7 cellular contexts compared by ENCODE assay signal in the genomic region with DNA sequence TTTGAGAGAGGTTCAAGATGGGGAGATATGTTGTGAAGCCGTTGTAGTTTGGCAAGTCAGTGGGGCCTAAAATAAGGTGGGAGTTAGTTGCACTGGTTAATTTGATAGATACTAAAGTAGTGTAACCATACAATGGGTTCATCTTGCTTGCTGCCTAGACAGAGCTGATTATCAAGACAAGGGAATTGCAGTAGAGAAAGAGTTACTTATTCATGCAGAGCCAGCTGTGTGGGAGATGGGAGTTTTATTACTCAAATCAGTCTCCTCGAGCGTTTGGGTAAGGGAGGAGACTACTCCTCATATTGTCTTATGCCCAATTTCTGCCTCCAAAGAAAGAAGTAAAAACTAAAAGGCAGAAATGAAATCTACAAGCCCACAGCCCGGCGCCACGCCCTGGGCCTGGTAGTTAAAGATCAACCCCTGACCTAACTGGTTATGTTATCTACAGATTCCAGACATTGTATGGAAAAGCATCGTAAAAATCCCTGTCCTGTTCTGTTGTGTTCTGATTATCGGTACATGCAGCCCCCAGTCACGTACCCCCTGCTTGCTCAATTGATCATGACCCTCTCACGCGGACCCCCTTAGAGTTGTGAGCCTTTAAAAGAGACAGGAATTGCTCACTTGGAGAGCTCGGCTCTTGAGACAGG. TPM values are rescaled to one million over a fixed set of nuclear protein-coding genes. Genes with fewer than 3 reads are reported as not detected.
DNase-seq lines count a peak whose midpoint lies in the region; ATAC-seq, FAIRE-seq and TF ChIP-seq lines count a peak whose summit lies in the region.
"Not testable (repeated sequence)": the region's sequence is repeated elsewhere in the genome, so short reads cannot be mapped to it uniquely, and the experiment has no call there.

No MANE protein-coding gene starts in this region.

- intact Hi-C loops in Caco-2 (cut with micrococcal nuclease; ENCODE audit: unreplicated experiment), result loop anchor here (1.0 to 5.0 kb wide), 4 partner anchors 10 to 134 kb away; no protein-coding TSS in a partner anchor
- intact Hi-C loops in HepG2 (cut with micrococcal nuclease; ENCODE audit: unreplicated experiment), result not testable (repeated sequence)

- not testable (repeated sequence) for H3K27me3 ChIP-seq in Caco-2 (replicated peaks; ENCODE audit: control insufficient read depth, insufficient read depth, low read length); endodermal cell (ENCODE audit: control insufficient read depth, insufficient read depth, low read length, poor library complexity, severe bottlenecking); HepG2 (ENCODE audit: control insufficient read depth in 1 of 2, insufficient read depth in 2 of 2, low read length in 2 of 2)

- CTCF ChIA-PET in Caco-2 (lab: Charles Lee), result interaction anchor here (2.5 kb wide), 1 partner anchor 32 kb away, joined by 11 read pairs; no protein-coding TSS in a partner anchor
- CTCF ChIA-PET in HepG2 (lab: Yijun Ruan, JAX; ENCODE audit: low intra/inter-chr PET ratio, low total read pairs), result not testable (repeated sequence)

- H3K4me1 ChIP-seq in Caco-2, result peaks cover 59% of the 10 kb centered on the region
- H3K4me1 ChIP-seq in endodermal cell (ENCODE audit: control insufficient read depth, insufficient read depth, low read length), result not testable (repeated sequence)
- peaks cover 56% of the 10 kb centered on the region for H3K4me1 ChIP-seq in HepG2 (ENCODE audit: insufficient read depth, low read length)

- H3K9me3 ChIP-seq in Caco-2 (peaks cover 19% of the 10 kb centered on the region), endodermal cell (ENCODE audit: control insufficient read depth, low read length) (peaks cover 53% of the 10 kb centered on the region), HepG2 (ENCODE audit: low read length) (peaks cover 11% of the 10 kb centered on the region)

- peaks cover 31% of the 10 kb centered on the region for H3K9me3 Mint-ChIP-seq in Caco-2 (ENCODE audit: unreplicated experiment)
- peaks cover 17% of the 10 kb centered on the region for H3K9me3 Mint-ChIP-seq in activated T-helper 17 cell treated with anti-CD3 and anti-CD28 coated beads, Interleukin-2, amount 50 U/mL, for 72 hours
- H3K9me3 Mint-ChIP-seq in endodermal cell, result peaks cover 51% of the 10 kb centered on the region
- peaks cover 25% of the 10 kb centered on the region for H3K9me3 Mint-ChIP-seq in nephron
- H3K9me3 Mint-ChIP-seq in stimulated activated memory B cell treated with anti-CD40 and anti-IgM and Interleukin-4, amounts not matched to agents 10 μg/mL and 1 μg/mL and 100 μg/mL, for 72 hours, result not testable (repeated sequence)

- H3K27ac ChIP-seq in endodermal cell (ENCODE audit: low read depth, low read length); HepG2 (ENCODE audit: extremely low read length, insufficient read depth, low read length): not testable (repeated sequence)

- in situ Hi-C loops in HepG2 (cut with HindIII; ENCODE audit: extremely low pct_ligation_motif_present, low pct_unique_long_range_greater_than_20kb), result not testable (repeated sequence)

- not testable (repeated sequence) for H3K36me3 ChIP-seq in Caco-2 (ENCODE audit: control insufficient read depth, insufficient read depth, low read length)
- H3K36me3 ChIP-seq in endodermal cell (ENCODE audit: control insufficient read depth, insufficient read depth, low read length) (peaks cover 31% of the 10 kb centered on the region), HepG2 (replicated peaks in 1 of 2; ENCODE audit: control insufficient read depth in 1 of 2, insufficient read depth in 2 of 2, low read length in 2 of 2) (peaks cover 0 to 20% of the 10 kb centered on the region in 2 experiments; a peak in 4 of 5 replicates)

- H3K27me3 Mint-ChIP-seq in Caco-2 (ENCODE audit: insufficient read depth, unreplicated experiment); activated T-helper 17 cell treated with anti-CD3 and anti-CD28 coated beads, Interleukin-2, amount 50 U/mL, for 72 hours; endodermal cell (ENCODE audit: insufficient read depth); nephron (ENCODE audit: low read depth); stimulated activated memory B cell treated with anti-CD40 and anti-IgM and Interleukin-4, amounts not matched to agents 10 μg/mL and 1 μg/mL and 100 μg/mL, for 72 hours: not testable (repeated sequence)

- not testable (repeated sequence) for H2AFZ ChIP-seq in HepG2 (ENCODE audit: low read length)

- BruUV-seq in Caco-2 (replicated peaks; lab: Mats Ljungman, UMichigan), result TSS peak; percentile 76
- BruUV-seq in HepG2 (replicated peaks; lab: Mats Ljungman, UMichigan), result not testable (repeated sequence)

- peak overlapping the region; percentile 99 for H3K27ac Mint-ChIP-seq in Caco-2 (ENCODE audit: unreplicated experiment)
- peak overlapping the region; percentile 17 for H3K27ac Mint-ChIP-seq in activated T-helper 17 cell treated with anti-CD3 and anti-CD28 coated beads, Interleukin-2, amount 50 U/mL, for 72 hours
- H3K27ac Mint-ChIP-seq in endodermal cell, result peak overlapping the region; percentile 36
- peak overlapping the region; percentile 22 to 80 (median 23) for H3K27ac Mint-ChIP-seq in nephron
- peak overlapping the region; percentile 9 for H3K27ac Mint-ChIP-seq in stimulated activated memory B cell treated with anti-CD40 and anti-IgM and Interleukin-4, amounts not matched to agents 10 μg/mL and 1 μg/mL and 100 μg/mL, for 72 hours

- TF ChIP-seq POLR2A in HepG2 (IDR thresholded peaks at IDR 0.05; ENCODE audit: insufficient read depth in 1 of 2, low read depth in 2 of 2, low read length in 2 of 2), result not testable (repeated sequence)

- H3K4me1 Mint-ChIP-seq in Caco-2 (ENCODE audit: low read depth, unreplicated experiment), result peaks cover 42% of the 10 kb centered on the region
- H3K4me1 Mint-ChIP-seq in activated T-helper 17 cell treated with anti-CD3 and anti-CD28 coated beads, Interleukin-2, amount 50 U/mL, for 72 hours, result peaks cover 41% of the 10 kb centered on the region
- H3K4me1 Mint-ChIP-seq in endodermal cell, nephron: not testable (repeated sequence)
- H3K4me1 Mint-ChIP-seq in stimulated activated memory B cell treated with anti-CD40 and anti-IgM and Interleukin-4, amounts not matched to agents 10 μg/mL and 1 μg/mL and 100 μg/mL, for 72 hours, result peaks cover 60% of the 10 kb centered on the region

- H3K4me3 Mint-ChIP-seq in Caco-2 (ENCODE audit: unreplicated experiment), result peak overlapping the region; percentile 89
- H3K4me3 Mint-ChIP-seq in activated T-helper 17 cell treated with anti-CD3 and anti-CD28 coated beads, Interleukin-2, amount 50 U/mL, for 72 hours, result peak overlapping the region; percentile 24
- not testable (repeated sequence) for H3K4me3 Mint-ChIP-seq in endodermal cell; nephron; stimulated activated memory B cell treated with anti-CD40 and anti-IgM and Interleukin-4, amounts not matched to agents 10 μg/mL and 1 μg/mL and 100 μg/mL, for 72 hours

- peak overlapping the region; percentile 27 for H3K4me3 ChIP-seq in Caco-2 (ENCODE audit: low read depth, low read length)
- H3K4me3 ChIP-seq in endodermal cell (ENCODE audit: low read length); HepG2 (replicated peaks in 1 of 3; ENCODE audit: insufficient read depth in 1 of 3, low read depth in 2 of 3, low read length in 3 of 3): not testable (repeated sequence)

- DNase-seq in Caco-2 (peak; percentile 56 to 65), OCI-M2 (lab: John Stamatoyannopoulos, UW; ENCODE audit: unreplicated experiment) (peak; percentile 41)
- DNase-seq in endodermal cell; HepG2 (ENCODE audit: low spot score): not testable (repeated sequence)

- not testable (repeated sequence) for TF ChIP-seq EP300 in HepG2 (IDR thresholded peaks at IDR 0.05; ENCODE audit: low read depth in 2 of 2, low read length in 2 of 2); HepG2 (CRISPR knock-in tag; IDR thresholded peaks at IDR 0.05; ENCODE audit: borderline replicate concordance)

- ATAC-seq in activated T-helper 17 cell treated with anti-CD3 and anti-CD28 coated beads, Interleukin-2, amount 50 U/mL, for 72 hours (replicated peaks), result peak; percentile 39
- ATAC-seq in HepG2; stimulated activated memory B cell treated with anti-CD40 and anti-IgM and Interleukin-4, amounts not matched to agents 10 μg/mL and 1 μg/mL and 100 μg/mL, for 72 hours: not testable (repeated sequence)

- H4K20me1 ChIP-seq in HepG2 (ENCODE audit: insufficient read depth, low read length), result not testable (repeated sequence)

- not testable (repeated sequence) for TF ChIP-seq CTCF in Caco-2 (IDR thresholded peaks at IDR 0.05; ENCODE audit: insufficient read depth in 1 of 2, low read depth in 1 of 2, low read length in 1 of 2, severe bottlenecking in 1 of 2, unreplicated experiment in 1 of 2); endodermal cell (conservative IDR thresholded peaks at IDR 0.05); HepG2 (CRISPR knock-in tag; IDR thresholded peaks at IDR 0.05); nephron (IDR thresholded peaks at IDR 0.05; ENCODE audit: unreplicated experiment in 3 of 3)

- peak; percentile 8 for FAIRE-seq in HepG2 (lab: Jason Lieb, UNC)

- H3K9ac ChIP-seq in endodermal cell (ENCODE audit: extremely low read depth, low read length, poor library complexity, severe bottlenecking); HepG2 (ENCODE audit: insufficient read depth, low read depth, low read length): not testable (repeated sequence)

- POLR2A ChIA-PET in Caco-2 (lab: Charles Lee), result interaction anchor here (0.6 to 1.4 kb wide), 2 partner anchors 10 to 29 kb away, joined by 3 to 10 read pairs; a partner anchor contains a TSS
- POLR2A ChIA-PET in HepG2 (lab: Yijun Ruan, JAX), result not testable (repeated sequence)

- WGBS in endodermal cell (ENCODE audit: insufficient coverage in 1 of 2, insufficient read length in 1 of 2), 2 experiments, result 93 to 97% methylated on average over 9 to 12 of the region's 12 CpGs
- WGBS in HepG2 (ENCODE audit: low lambda C conversion rate), result 74% methylated on average over 12 of the region's 12 CpGs

- TF ChIP-seq RAD21 in HepG2 (CRISPR knock-in tag; IDR thresholded peaks at IDR 0.05), result not testable (repeated sequence)

- H3K4me2 ChIP-seq in HepG2 (ENCODE audit: low read depth, low read length), result 0 out of 2 replicates have a peak overlapping the region, but pooled peaks have one; percentile 7

- H3K36me3 Mint-ChIP-seq in Caco-2 (ENCODE audit: insufficient read depth, unreplicated experiment) (peaks cover 38% of the 10 kb centered on the region), endodermal cell (ENCODE audit: low read depth) (peaks cover 51% of the 10 kb centered on the region), nephron (ENCODE audit: low read depth) (peaks cover 53% of the 10 kb centered on the region)
- H3K36me3 Mint-ChIP-seq in activated T-helper 17 cell treated with anti-CD3 and anti-CD28 coated beads, Interleukin-2, amount 50 U/mL, for 72 hours (ENCODE audit: low read depth), result peaks cover 24% of the 10 kb centered on the region
- peaks cover 28% of the 10 kb centered on the region for H3K36me3 Mint-ChIP-seq in stimulated activated memory B cell treated with anti-CD40 and anti-IgM and Interleukin-4, amounts not matched to agents 10 μg/mL and 1 μg/mL and 100 μg/mL, for 72 hours

- peaks cover 98% of the 10 kb centered on the region for H3K79me2 ChIP-seq in HepG2 (ENCODE audit: insufficient read depth, low read length)

RNA-seq across cellular contexts. Expression of a gene that starts 28.3 kb away (rescaled TPM):
- total RNA-seq in Caco-2 (2022) (75.2 and 83.0 TPM in 2 replicates), endodermal cell (10 to 100 TPM; 51.0 to 53.0 TPM), HepG2 (2016; rRNA removed; fragmentation: Illumina TruSeq; extraction: Trizol) (44.9 and 64.9 TPM in 2 replicates)
- 10 to 100 TPM; 59.6 to 64.1 TPM for total RNA-seq in activated T-helper 17 cell treated with anti-CD3 and anti-CD28 coated beads, Interleukin-2, amount 50 U/mL, for 72 hours
- polyA plus RNA-seq in endodermal cell (2013, experiment 1 of 2), result 51.9 TPM
- polyA plus RNA-seq in endodermal cell (2013, experiment 2 of 2), result 48.6 TPM
- total RNA-seq in HepG2 (2016; cell fraction: cytosol; rRNA removed; fragmentation: Illumina TruSeq; extraction: Trizol; ENCODE audit: low read depth), result 8.5 and 8.7 TPM in 2 replicates
- total RNA-seq in HepG2 (2016; cell fraction: insoluble cytoplasmic fraction; rRNA removed; fragmentation: Illumina TruSeq; extraction: Trizol), result 45.2 and 57.5 TPM in 2 replicates
- 25.3 and 33.1 TPM in 2 replicates for total RNA-seq in HepG2 (2016; cell fraction: membrane; rRNA removed; fragmentation: Illumina TruSeq; extraction: Trizol)
- total RNA-seq in HepG2 (2016; cell fraction: nucleus; rRNA removed; fragmentation: Illumina TruSeq; extraction: Trizol), result 45.5 and 49.9 TPM in 2 replicates
- polyA plus RNA-seq in HepG2 (2011; rRNA removed), result 39.1 and 53.5 TPM in 2 replicates
- 34.1 and 44.5 TPM in 2 replicates for polyA plus RNA-seq in HepG2 (2011; cell fraction: cytosol; rRNA removed)
- polyA plus RNA-seq in HepG2 (2011; cell fraction: nucleus; rRNA removed), result 33.0 and 39.6 TPM in 2 replicates
- 72.1 and 96.8 TPM in 2 replicates for polyA plus RNA-seq in HepG2 (2012)
- 5.6 and 11.0 TPM in 2 replicates for polyA plus RNA-seq in HepG2 (2016; cell fraction: cytosol; fragmentation: Illumina TruSeq; extraction: Trizol; ENCODE audit: low read depth)
- polyA plus RNA-seq in HepG2 (2016; cell fraction: insoluble cytoplasmic fraction; fragmentation: Illumina TruSeq; extraction: Trizol; ENCODE audit: low read depth), result 71.3 and 71.6 TPM in 2 replicates
- polyA plus RNA-seq in HepG2 (2016; cell fraction: membrane; fragmentation: Illumina TruSeq; extraction: Trizol; ENCODE audit: low read depth), result 21.0 and 26.3 TPM in 2 replicates
- polyA plus RNA-seq in HepG2 (2016; cell fraction: nucleus; fragmentation: Illumina TruSeq; extraction: Trizol; ENCODE audit: insufficient read depth, low read depth), result 63.4 and 65.6 TPM in 2 replicates
- 59.9 and 94.0 TPM in 2 replicates for polyA minus RNA-seq in HepG2 (2011; rRNA and poly(A)+ RNA removed; ENCODE audit: low replicate concordance)
- polyA minus RNA-seq in HepG2 (2011; cell fraction: cytosol; rRNA and poly(A)+ RNA removed), result 41.7 and 52.1 TPM in 2 replicates
- polyA minus RNA-seq in HepG2 (2011; cell fraction: nucleus; rRNA and poly(A)+ RNA removed), result 85.4 and 89.1 TPM in 2 replicates

Comparison
In these comparisons a context has a peak if more than half of its experiments do, and no peak if none do; other contexts are left out.
1. H3K27ac Mint-ChIP-seq: peak in every context shown above with its lines; median percentile 99 in Caco-2; 36 in endodermal cell; 23 in nephron; 17 in activated T-helper 17 cell treated with anti-CD3 and anti-CD28 coated beads, Interleukin-2, amount 50 U/mL, for 72 hours; 9 in stimulated activated memory B cell treated with anti-CD40 and anti-IgM and Interleukin-4, amounts not matched to agents 10 μg/mL and 1 μg/mL and 100 μg/mL, for 72 hours.